Comparison of ENCODE assay signal across 3 cellular contexts in the genomic region with DNA sequence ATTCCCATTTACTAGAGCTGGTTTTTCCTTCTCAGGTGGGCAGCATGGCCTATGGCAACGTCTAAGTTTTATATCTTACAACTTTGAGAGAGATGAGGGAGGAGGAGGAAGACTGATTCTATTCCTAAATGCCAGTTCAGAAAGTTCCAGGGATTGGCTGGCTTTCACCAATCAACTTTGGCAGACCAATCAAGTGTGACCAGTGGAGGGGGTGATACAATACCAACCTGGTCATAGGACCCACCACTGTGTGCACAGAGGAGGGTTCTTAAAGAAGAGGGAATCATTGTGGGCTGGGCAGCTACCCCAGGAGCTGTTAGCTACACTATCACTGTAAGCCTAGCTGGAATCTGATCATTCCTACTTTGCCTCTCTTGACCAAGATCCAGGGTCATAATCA.
TF ChIP-seq lines count a peak whose summit lies in the region.

No MANE protein-coding gene starts in this region.

TF ChIP-seq in SK-N-SH, 30 proteins besides CTCF, POLR2A, EP300 and RAD21:
- TF ChIP-seq FOXM1 (IDR thresholded peaks at IDR 0.05; ENCODE audit: low read depth) (no peak), FOSL2 (IDR thresholded peaks at IDR 0.05; ENCODE audit: borderline replicate concordance, low read depth) (no peak), RCOR1 (IDR thresholded peaks at IDR 0.05; ENCODE audit: low read length) (no peak), EZH2phosphoT487 (IDR thresholded peaks at IDR 0.05; ENCODE audit: borderline replicate concordance, low read depth) (no peak), SIN3A (IDR thresholded peaks at IDR 0.05; ENCODE audit: borderline replicate concordance, low read depth, low read length) (no peak), POLR2AphosphoS5 (IDR thresholded peaks at IDR 0.05; ENCODE audit: low read depth, low read length) (no peak; the same call in 1 of the 2 replicates), GABPA (IDR thresholded peaks at IDR 0.05; ENCODE audit: low read depth) (no peak)
- TF ChIP-seq, protein P1, sequence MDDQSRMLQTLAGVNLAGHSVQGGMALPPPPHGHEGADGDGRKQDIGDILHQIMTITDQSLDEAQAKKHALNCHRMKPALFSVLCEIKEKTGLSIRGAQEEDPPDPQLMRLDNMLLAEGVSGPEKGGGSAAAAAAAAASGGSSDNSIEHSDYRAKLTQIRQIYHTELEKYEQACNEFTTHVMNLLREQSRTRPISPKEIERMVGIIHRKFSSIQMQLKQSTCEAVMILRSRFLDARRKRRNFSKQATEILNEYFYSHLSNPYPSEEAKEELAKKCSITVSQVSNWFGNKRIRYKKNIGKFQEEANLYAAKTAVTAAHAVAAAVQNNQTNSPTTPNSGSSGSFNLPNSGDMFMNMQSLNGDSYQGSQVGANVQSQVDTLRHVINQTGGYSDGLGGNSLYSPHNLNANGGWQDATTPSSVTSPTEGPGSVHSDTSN (IDR thresholded peaks at IDR 0.05): no peak
- TF ChIP-seq, protein P2, sequence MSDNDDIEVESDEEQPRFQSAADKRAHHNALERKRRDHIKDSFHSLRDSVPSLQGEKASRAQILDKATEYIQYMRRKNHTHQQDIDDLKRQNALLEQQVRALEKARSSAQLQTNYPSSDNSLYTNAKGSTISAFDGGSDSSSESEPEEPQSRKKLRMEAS (IDR thresholded peaks at IDR 0.05; ENCODE audit: low read depth): no peak
TF ChIP-seq in SK-N-SH: peak in this region for 0.

TF ChIP-seq in SK-N-SH treated with all-trans-retinoic acid at 6 μM for 48 hours, 23 proteins besides CTCF, POLR2A, EP300 and RAD21:
- TF ChIP-seq OSR1 (CRISPR knock-in tag; IDR thresholded peaks at IDR 0.05): no peak
- no peak for TF ChIP-seq ISL1 (CRISPR knock-in tag; IDR thresholded peaks at IDR 0.05)
- TF ChIP-seq ZFP30 (CRISPR knock-in tag; IDR thresholded peaks at IDR 0.05): no peak
- TF ChIP-seq SNAI2 (CRISPR knock-in tag; IDR thresholded peaks at IDR 0.05): no peak
- TF ChIP-seq ZNF8 (CRISPR knock-in tag; IDR thresholded peaks at IDR 0.05): no peak
- no peak for TF ChIP-seq TOX (CRISPR knock-in tag; IDR thresholded peaks at IDR 0.05; ENCODE audit: borderline replicate concordance)
- no peak for TF ChIP-seq TCF4 (CRISPR knock-in tag; IDR thresholded peaks at IDR 0.05; ENCODE audit: borderline replicate concordance)
- TF ChIP-seq, protein P3, sequence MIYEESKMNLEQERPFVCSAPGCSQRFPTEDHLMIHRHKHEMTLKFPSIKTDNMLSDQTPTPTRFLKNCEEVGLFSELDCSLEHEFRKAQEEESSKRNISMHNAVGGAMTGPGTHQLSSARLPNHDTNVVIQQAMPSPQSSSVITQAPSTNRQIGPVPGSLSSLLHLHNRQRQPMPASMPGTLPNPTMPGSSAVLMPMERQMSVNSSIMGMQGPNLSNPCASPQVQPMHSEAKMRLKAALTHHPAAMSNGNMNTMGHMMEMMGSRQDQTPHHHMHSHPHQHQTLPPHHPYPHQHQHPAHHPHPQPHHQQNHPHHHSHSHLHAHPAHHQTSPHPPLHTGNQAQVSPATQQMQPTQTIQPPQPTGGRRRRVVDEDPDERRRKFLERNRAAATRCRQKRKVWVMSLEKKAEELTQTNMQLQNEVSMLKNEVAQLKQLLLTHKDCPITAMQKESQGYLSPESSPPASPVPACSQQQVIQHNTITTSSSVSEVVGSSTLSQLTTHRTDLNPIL (CRISPR knock-in tag; IDR thresholded peaks at IDR 0.05; ENCODE audit: low read depth): no peak
- TF ChIP-seq BACH2 (CRISPR knock-in tag; IDR thresholded peaks at IDR 0.05; ENCODE audit: borderline replicate concordance): no peak
- no peak for TF ChIP-seq ZFP3 (CRISPR knock-in tag; IDR thresholded peaks at IDR 0.05)
- no peak for TF ChIP-seq CSDC2 (CRISPR knock-in tag; IDR thresholded peaks at IDR 0.05)
- TF ChIP-seq GLIS3 (CRISPR knock-in tag; IDR thresholded peaks at IDR 0.05): no peak

TF ChIP-seq in endothelial cell of umbilical vein, 7 proteins besides CTCF, POLR2A, EP300 and RAD21:
- TF ChIP-seq JUN (IDR thresholded peaks at IDR 0.05; ENCODE audit: borderline replicate concordance, insufficient read depth, insufficient read length, low read depth) (no peak), MYC (IDR thresholded peaks at IDR 0.05; ENCODE audit: low read depth, low read length) (no peak), EZH2 (IDR thresholded peaks at IDR 0.05; ENCODE audit: borderline replicate concordance, low read depth, low read length, severe bottlenecking) (no peak), FOS (IDR thresholded peaks at IDR 0.05; ENCODE audit: borderline replicate concordance, insufficient read depth, low read length) (no peak), GATA2 (IDR thresholded peaks at IDR 0.05; ENCODE audit: insufficient read depth, insufficient read length, low read depth, low read length) (no peak)
- TF ChIP-seq, protein P2 (IDR thresholded peaks at IDR 0.05; ENCODE audit: insufficient read depth, insufficient read length): no peak
